In genomic region chr3:82067420-82067819, GRCh38 we compare ENCODE assay signal across 28 cellular contexts.
"Had no signal": no experiment of that assay in that cellular context is flagged by ENCODE, and none has a peak within 500 bp of the region (broad histone marks: within the 10 kb centered on the region; RNA-seq: fewer than 3 reads in every experiment).

No MANE protein-coding gene starts in this region.

- ATAC-seq: heart right ventricle, left lobe of liver, natural killer cell, pancreas, right lobe of liver had no signal

- H3K9me3 ChIP-seq: colonic mucosa, esophagus muscularis mucosa, heart right ventricle, neutrophil, pancreas, right lobe of liver, stomach, thyroid gland, vagina had no signal

- H3K36me3 ChIP-seq: colonic mucosa, esophagus muscularis mucosa, heart right ventricle, neutrophil, pancreas, right lobe of liver, stomach, thyroid gland, vagina had no signal

- H3K27ac ChIP-seq: colonic mucosa, epithelial cell of prostate, esophagus muscularis mucosa, heart right ventricle, neutrophil, pancreas, right lobe of liver, stomach, thyroid gland, vagina had no signal

- H3K27me3 ChIP-seq: colonic mucosa, esophagus muscularis mucosa, heart right ventricle, neutrophil, pancreas, right lobe of liver, stomach, thyroid gland, vagina had no signal

- H3K4me3 ChIP-seq: colonic mucosa, esophagus muscularis mucosa, heart right ventricle, lung, pancreas, right lobe of liver, stomach, thyroid gland, vagina had no signal

- FAIRE-seq: pancreas, small intestine had no signal

- H3K4me1 ChIP-seq: colonic mucosa, esophagus muscularis mucosa, heart right ventricle, pancreas, right lobe of liver, stomach, thyroid gland, vagina had no signal

- DNase-seq: colonic mucosa; effector CD8-positive, alpha-beta T cell; endodermal cell; foreskin melanocyte; glutamatergic neuron; heart right ventricle; hypothalamus; immature natural killer cell; islet precursor cell; natural killer cell; pancreas; retina; right lobe of liver; stimulated activated CD4-positive, alpha-beta T cell treated with anti-CD3 and anti-CD28 coated beads, Interleukin-12 subunit alpha, Interleukin-12 subunit beta, amount 100 ng/mL, for 4 hours; stimulated activated CD4-positive, alpha-beta T cell treated with anti-CD3 and anti-CD28 coated beads, Interleukin-1b, Interleukin-23, amount 100 ng/mL, for 48 hours; stimulated activated CD4-positive, alpha-beta T cell treated with anti-CD3 and anti-CD28 coated beads, Interleukin-4, amount 100 ng/mL, for 1 hour; stimulated activated CD8-positive, alpha-beta memory T cell treated with anti-CD3 and anti-CD28 coated beads, Interleukin-4, amount 100 ng/mL, for 48 hours; stimulated activated naive CD4-positive, alpha-beta T cell; stomach; thyroid gland; trophoblast cell had no signal
